21 cellular contexts compared by ENCODE assay signal in the genomic region with DNA sequence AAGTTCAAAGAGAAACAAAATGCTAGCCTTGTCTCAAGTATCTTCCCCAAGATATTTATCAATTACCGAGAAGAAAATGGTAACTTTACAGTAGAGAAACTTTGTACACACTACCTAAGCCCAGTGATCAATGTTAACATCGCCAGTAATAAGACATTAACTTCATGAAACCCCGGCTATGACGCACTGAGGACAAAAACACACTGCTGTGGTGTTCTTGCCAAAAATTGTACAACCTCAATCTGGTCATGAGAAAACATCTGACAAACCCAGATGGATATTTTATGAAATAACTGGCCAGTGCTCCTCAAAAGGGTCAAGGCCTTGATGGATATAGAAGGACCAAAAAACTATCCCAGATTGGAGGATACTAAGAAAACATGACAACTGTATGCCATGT.
DNase-seq lines count a peak whose midpoint lies in the region; ATAC-seq, FAIRE-seq and TF ChIP-seq lines count a peak whose summit lies in the region.
"Had no signal": no experiment of that assay in that cellular context is flagged by ENCODE, and none has a peak within 500 bp of the region (broad histone marks: within the 10 kb centered on the region; RNA-seq: fewer than 3 reads in every experiment).

No MANE protein-coding gene starts in this region.

- H3K9me3 ChIP-seq in HEK293 (ENCODE audit: control insufficient read depth, insufficient read depth, low read depth, low read length) = no peaks in the 10 kb centered on the region
- H3K9me3 ChIP-seq in pancreas = no peaks in the 10 kb centered on the region
- H3K9me3 ChIP-seq in T-helper 17 cell (ENCODE audit: control insufficient read depth, low read length, poor library complexity, severe bottlenecking) = no peaks in the 10 kb centered on the region
- H3K9me3 ChIP-seq: BE2C, BLaER1 had no signal

- intact Hi-C loops in pancreas (cut with DNase I) = no loop called here

- peaks cover 16% of the 10 kb centered on the region for H3K27me3 Mint-ChIP-seq in T-helper 17 cell

- FAIRE-seq in GM12892 (lab: Jason Lieb, UNC) (peak; percentile 24), pancreas (lab: Jason Lieb, UNC) (no peak)
- FAIRE-seq: A204.1, G401.6, GM12891, GM18507 had no signal

- no peak overlapping the region for H3K4me3 Mint-ChIP-seq in T-helper 17 cell
- H3K4me3 Mint-ChIP-seq: CD14-positive monocyte; CD4-positive, alpha-beta memory T cell; CD4-positive, CD25-positive, alpha-beta regulatory T cell; CD8-positive, alpha-beta memory T cell had no signal

- POLR2A ChIA-PET in HEK293 (lab: Yijun Ruan, JAX) = interaction anchor here (1.2 kb wide), 1 partner anchor 380 kb away, joined by 4 read pairs; the partner anchor contains the start of gene MYLIP

- CTCF ChIA-PET in HEK293 (lab: Yijun Ruan, JAX) = interaction anchor here (0.6 kb wide), 1 partner anchor 37 kb away, joined by 3 read pairs; no protein-coding TSS in a partner anchor

- ATAC-seq in pancreas (peak in 3 of 4 donors; percentile 45 to 86 (median 84)), T-helper 17 cell (no peak)

- TF ChIP-seq POLR2A in GM12892 (IDR thresholded peaks at IDR 0.05; ENCODE audit: low read depth, low read length) = no peak

- H3K27ac ChIP-seq in HEK293 (ENCODE audit: extremely low read depth, low read depth, low read length) (no peak overlapping the region), pancreas (no peak overlapping the region)
- H3K27ac ChIP-seq: BLaER1 had no signal

- H3K27me3 ChIP-seq in pancreas = no peaks in the 10 kb centered on the region
- H3K27me3 ChIP-seq: BE2C, BLaER1 had no signal

- DNase-seq in GM12892 (ENCODE audit: insufficient read length) (no peak), pancreas (peak in 2 of 6 donors; percentile 34 to 38), NOMO-1 treated with dmso at 0.1 percent for 144 hours (lab: John Stamatoyannopoulos, UW; ENCODE audit: unreplicated experiment) (no peak), T-helper 17 cell (no peak)
- DNase-seq: 8988T; ACHN; BE2C; C1 segment of cervical spinal cord; CD4-positive, alpha-beta memory T cell; CD4-positive, CD25-positive, alpha-beta regulatory T cell; CD8-positive, alpha-beta memory T cell; COR-L47; DMS79 treated with DMSO at 0.1 percent for 48 hours; GF-D8 had no signal

- H3K4me1 Mint-ChIP-seq in T-helper 17 cell = no peaks in the 10 kb centered on the region
- H3K4me1 Mint-ChIP-seq: CD4-positive, alpha-beta memory T cell; CD4-positive, CD25-positive, alpha-beta regulatory T cell; CD8-positive, alpha-beta memory T cell had no signal

- no peaks in the 10 kb centered on the region for H3K4me1 ChIP-seq in HEK293 (ENCODE audit: control insufficient read depth, insufficient read depth, low read length)
- H3K4me1 ChIP-seq in pancreas = peaks cover 0 to 10% (median 6%) of the 10 kb centered on the region in 3 donors
- H3K4me1 ChIP-seq: BE2C, BLaER1 had no signal

- no peak overlapping the region for H3K4me3 ChIP-seq in HEK293 (ENCODE audit: low read depth, low read length)
- H3K4me3 ChIP-seq in pancreas = no peak overlapping the region
- H3K4me3 ChIP-seq: BLaER1 had no signal

- no peak overlapping the region for H3K27ac Mint-ChIP-seq in T-helper 17 cell
- H3K27ac Mint-ChIP-seq: CD14-positive monocyte; CD4-positive, alpha-beta memory T cell; CD4-positive, CD25-positive, alpha-beta regulatory T cell; CD8-positive, alpha-beta memory T cell had no signal

- TF ChIP-seq CTCF in HEK293 (tag by site-specific recombination; IDR thresholded peaks at IDR 0.05) (no peak), pancreas (IDR thresholded peaks at IDR 0.05) (no peak)

- H3K36me3 Mint-ChIP-seq in T-helper 17 cell (ENCODE audit: low read depth) = peaks cover 1% of the 10 kb centered on the region
- H3K36me3 Mint-ChIP-seq: CD14-positive monocyte; CD4-positive, alpha-beta memory T cell; CD4-positive, CD25-positive, alpha-beta regulatory T cell; CD8-positive, alpha-beta memory T cell had no signal

- H3K36me3 ChIP-seq in HEK293 (ENCODE audit: control insufficient read depth in 2 of 2, insufficient read depth in 1 of 2, low read length in 2 of 2) = no peaks in the 10 kb centered on the region
- no peaks in the 10 kb centered on the region for H3K36me3 ChIP-seq in pancreas
- H3K36me3 ChIP-seq: BE2C, BLaER1 had no signal

- WGBS in pancreas, 2 donors = 44 to 46% methylated on average over 4 of the region's 4 CpGs

TF ChIP-seq in HEK293, 187 proteins besides CTCF, POLR2A, EP300 and RAD21:
- TF ChIP-seq ZNF133 (tag by site-specific recombination; IDR thresholded peaks at IDR 0.05) (peak; percentile 67; the same call in 1 of the 2 replicates), GLI4 (tag by site-specific recombination; IDR thresholded peaks at IDR 0.05) (no peak), ZNF670 (tag by site-specific recombination; IDR thresholded peaks at IDR 0.05; ENCODE audit: low read depth) (no peak)
